In the genomic region with DNA sequence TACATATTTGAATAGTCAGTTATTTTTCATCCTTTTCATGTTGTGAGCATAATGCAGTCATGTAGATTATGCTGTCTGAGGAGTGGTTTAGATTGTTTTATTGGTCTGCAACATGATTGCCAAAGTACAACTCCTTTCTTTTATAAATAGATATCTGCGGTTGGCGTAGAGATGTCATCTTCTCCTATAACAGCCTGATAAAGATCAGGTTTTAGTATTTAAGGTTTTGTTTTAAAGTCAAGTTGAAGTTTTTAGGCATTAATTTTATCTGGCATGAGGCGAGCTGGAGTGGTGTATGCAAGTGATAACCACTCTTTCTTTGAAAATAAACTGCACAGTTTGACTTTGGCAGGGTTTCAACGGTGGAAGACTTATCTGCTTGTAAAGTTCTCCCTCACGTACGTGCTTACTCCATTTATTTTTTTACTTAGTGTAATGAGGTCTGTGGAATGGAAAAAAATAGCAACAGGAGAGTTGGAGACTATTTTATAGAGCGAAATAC, we compare ENCODE assay signal across 33 cellular contexts.
DNase-seq lines count a peak whose midpoint lies in the region; ATAC-seq and TF ChIP-seq lines count a peak whose summit lies in the region.
"Had no signal": no experiment of that assay in that cellular context is flagged by ENCODE, and none has a peak within 500 bp of the region (broad histone marks: within the 10 kb centered on the region; RNA-seq: fewer than 3 reads in every experiment).

No MANE protein-coding gene starts in this region.

- ATAC-seq in SK-N-SH treated with all-trans-retinoic acid at 6 μM for 48 hours: peak; percentile 76
- ATAC-seq in GM18907 (IDR thresholded peaks at IDR 0.05; ENCODE audit: unreplicated experiment): no peak
- no peak for ATAC-seq in HG02885 (IDR thresholded peaks at IDR 0.05; ENCODE audit: poor library complexity, unreplicated experiment)
- ATAC-seq: activated naive CD8-positive, alpha-beta T cell treated with anti-CD3 and anti-CD28 coated beads, Interleukin-2, amount 50 U/mL, for 24 hours; body of pancreas; foreskin keratinocyte; sciatic nerve; stimulated activated naive B cell treated with anti-CD40 and anti-IgM and Interleukin-4, amounts not matched to agents 10 μg/mL and 1 μg/mL and 100 μg/mL, for 72 hours had no signal

- H3K27ac Mint-ChIP-seq in mesothelial cell of epicardium: peak overlapping the region; percentile 77
- H3K27ac Mint-ChIP-seq: activated CD4-positive, alpha-beta T cell treated with anti-CD3 and anti-CD28 coated beads, Interleukin-2, amount 10 ng/mL, durations not matched to agents 24 days and 14 days; activated naive CD8-positive, alpha-beta T cell treated with anti-CD3 and anti-CD28 coated beads, Interleukin-2, amount 50 U/mL, for 24 hours; activated T-cell treated with anti-CD3 and anti-CD28 coated beads, Interleukin-2, amount 50 U/mL, for 24 hours; H9; stimulated activated naive B cell treated with anti-CD40 and anti-IgM and Interleukin-4, amounts not matched to agents 10 μg/mL and 1 μg/mL and 100 μg/mL, for 72 hours had no signal

- H3K9me3 Mint-ChIP-seq in mesothelial cell of epicardium: peaks cover 5% of the 10 kb centered on the region
- H3K9me3 Mint-ChIP-seq: activated CD4-positive, alpha-beta T cell treated with anti-CD3 and anti-CD28 coated beads, Interleukin-2, amount 10 ng/mL, durations not matched to agents 24 days and 14 days; activated naive CD8-positive, alpha-beta T cell treated with anti-CD3 and anti-CD28 coated beads, Interleukin-2, amount 50 U/mL, for 24 hours; activated T-cell treated with anti-CD3 and anti-CD28 coated beads, Interleukin-2, amount 50 U/mL, for 24 hours; H9; neural crest cell; stimulated activated naive B cell treated with anti-CD40 and anti-IgM and Interleukin-4, amounts not matched to agents 10 μg/mL and 1 μg/mL and 100 μg/mL, for 72 hours had no signal

- TF ChIP-seq CTCF in fibroblast of pulmonary artery (IDR thresholded peaks at IDR 0.05; ENCODE audit: low read length, missing control alignments) (no peak), mesothelial cell of epicardium (IDR thresholded peaks at IDR 0.05; ENCODE audit: unreplicated experiment) (no peak)

- DNase-seq in HEK293T (ENCODE audit: extremely low spot score) (peak; percentile 38), fibroblast of pulmonary artery (ENCODE audit: low read depth) (peak; percentile 52), mesothelial cell of epicardium (ENCODE audit: low spot score in 2 of 2, unreplicated experiment in 2 of 2) (no peak), NCI-H526 treated with DMSO at 0.1 percent for 48 hours (lab: John Stamatoyannopoulos, UW) (no peak), NAMALWA (ENCODE audit: low spot score) (no peak)
- DNase-seq: activated CD4-positive, alpha-beta T cell treated with anti-CD3 and anti-CD28 coated beads, Interleukin-2, amount 10 ng/mL, durations not matched to agents 24 days and 14 days; activated gamma-delta T cell treated with Interleukin-2 at 50 U/mL for 16 hours; activated naive CD8-positive, alpha-beta T cell treated with anti-CD3 and anti-CD28 coated beads, Interleukin-2, amount 50 U/mL, for 24 hours; activated T-cell treated with anti-CD3 and anti-CD28 coated beads, Interleukin-2, amount 50 U/mL, for 24 hours; body of pancreas; Calu3; DMS79 treated with DMSO at 0.1 percent for 48 hours; effector CD4-positive, alpha-beta T cell; foreskin keratinocyte; H9; heart left ventricle; kidney glomerular epithelial cell; mammary epithelial cell; MV-4-11; NCI-H1694 treated with DMSO at 0.1 percent for 48 hours; NCI-H2171; NCI-H524 treated with DMSO at 0.1 percent for 48 hours; RPMI8226; stimulated activated CD4-positive, alpha-beta T cell treated with anti-CD3 and anti-CD28 coated beads, Interleukin-15, amount 100 ng/mL, for 24 hours; stimulated activated naive B cell treated with anti-CD40 and anti-IgM and Interleukin-4, amounts not matched to agents 10 μg/mL and 1 μg/mL and 100 μg/mL, for 72 hours; T-helper 2 cell; WERI-Rb-1 had no signal

- POLR2A ChIA-PET in HEK293T (lab: Yijun Ruan, JAX): interaction anchor here (2.0 kb wide), 1 partner anchor 61 kb away, joined by 7 read pairs; no protein-coding TSS in a partner anchor

- H3K4me1 Mint-ChIP-seq in mesothelial cell of epicardium: peaks cover 45% of the 10 kb centered on the region
- H3K4me1 Mint-ChIP-seq: activated CD4-positive, alpha-beta T cell treated with anti-CD3 and anti-CD28 coated beads, Interleukin-2, amount 10 ng/mL, durations not matched to agents 24 days and 14 days; activated naive CD8-positive, alpha-beta T cell treated with anti-CD3 and anti-CD28 coated beads, Interleukin-2, amount 50 U/mL, for 24 hours; stimulated activated naive B cell treated with anti-CD40 and anti-IgM and Interleukin-4, amounts not matched to agents 10 μg/mL and 1 μg/mL and 100 μg/mL, for 72 hours had no signal

- H3K27me3 Mint-ChIP-seq in mesothelial cell of epicardium (ENCODE audit: low read depth): peaks cover 11% of the 10 kb centered on the region

- no peak overlapping the region for H3K4me3 ChIP-seq in fibroblast of pulmonary artery (replicated peaks; ENCODE audit: low read depth, low read length)
- H3K4me3 ChIP-seq: body of pancreas, suprapubic skin had no signal

- H3K4me3 Mint-ChIP-seq in mesothelial cell of epicardium: peak overlapping the region; percentile 19
- H3K4me3 Mint-ChIP-seq: activated CD4-positive, alpha-beta T cell treated with anti-CD3 and anti-CD28 coated beads, Interleukin-2, amount 10 ng/mL, durations not matched to agents 24 days and 14 days; activated naive CD8-positive, alpha-beta T cell treated with anti-CD3 and anti-CD28 coated beads, Interleukin-2, amount 50 U/mL, for 24 hours; activated T-cell treated with anti-CD3 and anti-CD28 coated beads, Interleukin-2, amount 50 U/mL, for 24 hours; H9; neural crest cell; stimulated activated naive B cell treated with anti-CD40 and anti-IgM and Interleukin-4, amounts not matched to agents 10 μg/mL and 1 μg/mL and 100 μg/mL, for 72 hours had no signal

- CTCF ChIA-PET in HEK293T (lab: Yijun Ruan, JAX): interaction anchor here (0.6 to 1.0 kb wide), 2 partner anchors 10 to 36 kb away, joined by 3 to 4 read pairs; no protein-coding TSS in a partner anchor

- H3K36me3 Mint-ChIP-seq in mesothelial cell of epicardium: no peaks in the 10 kb centered on the region
- H3K36me3 Mint-ChIP-seq: stimulated activated naive B cell treated with anti-CD40 and anti-IgM and Interleukin-4, amounts not matched to agents 10 μg/mL and 1 μg/mL and 100 μg/mL, for 72 hours had no signal

TF ChIP-seq in HEK293T, 16 proteins besides CTCF, POLR2A, EP300 and RAD21:
- no peak for TF ChIP-seq NFRKB (IDR thresholded peaks at IDR 0.05)
- TF ChIP-seq ARNT (IDR thresholded peaks at IDR 0.05): peak; percentile 92
- no peak for TF ChIP-seq FOXA1 (IDR thresholded peaks at IDR 0.05)
- TF ChIP-seq HDGF (IDR thresholded peaks at IDR 0.05; ENCODE audit: borderline replicate concordance): no peak
- TF ChIP-seq CTBP1 (IDR thresholded peaks at IDR 0.05; ENCODE audit: borderline replicate concordance): peak; percentile 54
- TF ChIP-seq LEF1 (IDR thresholded peaks at IDR 0.05; ENCODE audit: borderline replicate concordance): no peak
- TF ChIP-seq, protein P1, sequence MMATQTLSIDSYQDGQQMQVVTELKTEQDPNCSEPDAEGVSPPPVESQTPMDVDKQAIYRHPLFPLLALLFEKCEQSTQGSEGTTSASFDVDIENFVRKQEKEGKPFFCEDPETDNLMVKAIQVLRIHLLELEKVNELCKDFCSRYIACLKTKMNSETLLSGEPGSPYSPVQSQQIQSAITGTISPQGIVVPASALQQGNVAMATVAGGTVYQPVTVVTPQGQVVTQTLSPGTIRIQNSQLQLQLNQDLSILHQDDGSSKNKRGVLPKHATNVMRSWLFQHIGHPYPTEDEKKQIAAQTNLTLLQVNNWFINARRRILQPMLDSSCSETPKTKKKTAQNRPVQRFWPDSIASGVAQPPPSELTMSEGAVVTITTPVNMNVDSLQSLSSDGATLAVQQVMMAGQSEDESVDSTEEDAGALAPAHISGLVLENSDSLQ (IDR thresholded peaks at IDR 0.05): peak; percentile 46
- no peak for TF ChIP-seq FOXM1 (IDR thresholded peaks at IDR 0.05; ENCODE audit: borderline replicate concordance)
- no peak for TF ChIP-seq SP1 (IDR thresholded peaks at IDR 0.05)
- TF ChIP-seq ELF4 (IDR thresholded peaks at IDR 0.05): no peak
- TF ChIP-seq FOXK2 (IDR thresholded peaks at IDR 0.05): no peak
- no peak for TF ChIP-seq L3MBTL2 (conservative IDR thresholded peaks at IDR 0.05)
- no peak for TF ChIP-seq BHLHE40 (IDR thresholded peaks at IDR 0.05; ENCODE audit: borderline replicate concordance)
- TF ChIP-seq SUZ12 (IDR thresholded peaks at IDR 0.05): no peak
- peak; percentile 60 for TF ChIP-seq ZNF384 (IDR thresholded peaks at IDR 0.05)
- no peak for TF ChIP-seq TARDBP (IDR thresholded peaks at IDR 0.05)

TF ChIP-seq in SK-N-SH treated with all-trans-retinoic acid at 6 μM for 48 hours, 23 proteins besides CTCF, POLR2A, EP300 and RAD21 (continues in another document):
- TF ChIP-seq TOX (CRISPR knock-in tag; IDR thresholded peaks at IDR 0.05; ENCODE audit: borderline replicate concordance): peak; percentile 97
- TF ChIP-seq TCF4 (CRISPR knock-in tag; IDR thresholded peaks at IDR 0.05; ENCODE audit: borderline replicate concordance): peak; percentile 55; the same call in 1 of the 2 replicates
- peak; percentile 97 for TF ChIP-seq ISL1 (CRISPR knock-in tag; IDR thresholded peaks at IDR 0.05)
- TF ChIP-seq ZC3H10 (CRISPR knock-in tag; IDR thresholded peaks at IDR 0.05): peak; percentile 72; the same call in 1 of the 2 replicates
- no peak for TF ChIP-seq ESRRG (CRISPR knock-in tag; IDR thresholded peaks at IDR 0.05)
- TF ChIP-seq RARB (CRISPR knock-in tag; IDR thresholded peaks at IDR 0.05): peak; percentile 86; the same call in 1 of the 2 replicates
- TF ChIP-seq, protein P2, sequence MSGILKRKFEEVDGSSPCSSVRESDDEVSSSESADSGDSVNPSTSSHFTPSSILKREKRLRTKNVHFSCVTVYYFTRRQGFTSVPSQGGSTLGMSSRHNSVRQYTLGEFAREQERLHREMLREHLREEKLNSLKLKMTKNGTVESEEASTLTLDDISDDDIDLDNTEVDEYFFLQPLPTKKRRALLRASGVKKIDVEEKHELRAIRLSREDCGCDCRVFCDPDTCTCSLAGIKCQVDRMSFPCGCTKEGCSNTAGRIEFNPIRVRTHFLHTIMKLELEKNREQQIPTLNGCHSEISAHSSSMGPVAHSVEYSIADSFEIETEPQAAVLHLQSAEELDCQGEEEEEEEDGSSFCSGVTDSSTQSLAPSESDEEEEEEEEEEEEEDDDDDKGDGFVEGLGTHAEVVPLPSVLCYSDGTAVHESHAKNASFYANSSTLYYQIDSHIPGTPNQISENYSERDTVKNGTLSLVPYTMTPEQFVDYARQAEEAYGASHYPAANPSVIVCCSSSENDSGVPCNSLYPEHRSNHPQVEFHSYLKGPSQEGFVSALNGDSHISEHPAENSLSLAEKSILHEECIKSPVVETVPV (CRISPR knock-in tag; IDR thresholded peaks at IDR 0.05): no peak

Comparison
In these comparisons a context has a peak if more than half of its experiments do, and no peak if none do; other contexts are left out.
1. DNase-seq: peak in HEK293T (single experiment) and fibroblast of pulmonary artery (single experiment); none in mesothelial cell of epicardium (0 of 2), NCI-H526 treated with DMSO at 0.1 percent for 48 hours (single experiment) and NAMALWA (single experiment).